In the genomic region with DNA sequence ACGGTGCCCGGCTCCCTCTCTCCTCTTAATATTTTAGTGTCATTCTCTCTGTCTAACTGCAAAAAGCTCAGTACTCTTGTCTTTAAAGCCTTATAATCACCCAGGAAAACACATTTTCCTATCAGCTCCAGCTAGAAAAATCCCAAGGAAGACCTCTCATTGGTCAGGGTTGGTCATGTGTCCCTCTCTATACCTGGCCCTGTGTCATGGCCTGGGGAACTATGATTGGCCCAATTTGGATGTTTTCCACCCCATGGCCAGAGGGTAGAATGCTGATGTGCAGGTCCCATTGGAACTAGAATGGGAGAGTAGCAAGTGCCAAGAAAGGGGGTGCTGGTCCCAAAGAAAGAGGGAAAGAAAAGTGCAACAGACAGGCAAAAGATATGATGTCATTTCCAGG, we compare ENCODE assay signal across 32 cellular contexts.
"Had no signal": no experiment of that assay in that cellular context is flagged by ENCODE, and none has a peak within 500 bp of the region (broad histone marks: within the 10 kb centered on the region; RNA-seq: fewer than 3 reads in every experiment).

No MANE protein-coding gene starts in this region.

- H3K27ac Mint-ChIP-seq: activated CD4-positive, alpha-beta memory T cell treated with anti-CD3 and anti-CD28 coated beads for 36 hours; activated CD8-positive, alpha-beta memory T cell treated with anti-CD3 and anti-CD28 coated beads, Interleukin-2, amount 10 ng/mL, durations not matched to agents 7 days and 5 days; activated CD8-positive, alpha-beta T cell treated with anti-CD3 and anti-CD28 coated beads, Interleukin-2, amount 10 ng/mL, durations not matched to agents 7 days and 5 days; activated naive CD4-positive, alpha-beta T cell treated with anti-CD3 and anti-CD28 coated beads for 36 hours; activated naive CD4-positive, alpha-beta T cell treated with anti-CD3 and anti-CD28 coated beads, Interleukin-2, amount 50 U/mL, for 24 hours; activated naive CD8-positive, alpha-beta T cell treated with anti-CD3 and anti-CD28 coated beads for 36 hours; activated naive CD8-positive, alpha-beta T cell treated with anti-CD3 and anti-CD28 coated beads, Interleukin-2, amount 50 U/mL, for 24 hours; activated T-helper 1 cell treated with anti-CD3 and anti-CD28 coated beads, Interleukin-12 subunit alpha, Interleukin-12 subunit beta, Interleukin-2, Interleukin-4 antibody, amounts not matched to agents 30 ng/mL and 10 ng/mL and 1 ng/mL, durations not matched to agents 14 hours and 24 hours and 36 hours; activated T-helper 2 cell treated with anti-CD3 and anti-CD28 coated beads, Interferon-gamma antibody, Interleukin-2, Interleukin-4, amounts not matched to agents 10 μg/mL and 5 μg/mL and 100 μg/mL, durations not matched to agents 14 hours and 24 hours and 36 hours; effector memory CD8-positive, alpha-beta T cell had no signal

- H3K36me3 Mint-ChIP-seq: activated CD4-positive, alpha-beta memory T cell treated with anti-CD3 and anti-CD28 coated beads for 36 hours; activated CD8-positive, alpha-beta memory T cell treated with anti-CD3 and anti-CD28 coated beads, Interleukin-2, amount 10 ng/mL, durations not matched to agents 7 days and 5 days; activated naive CD4-positive, alpha-beta T cell treated with anti-CD3 and anti-CD28 coated beads, Interleukin-2, amount 50 U/mL, for 24 hours; activated naive CD8-positive, alpha-beta T cell treated with anti-CD3 and anti-CD28 coated beads for 36 hours had no signal

- H3K4me1 ChIP-seq: adrenal gland, body of pancreas, esophagus muscularis mucosa, foreskin keratinocyte, gastrocnemius medialis, heart left ventricle had no signal

- H3K27ac ChIP-seq: adrenal gland, body of pancreas, esophagus muscularis mucosa, foreskin keratinocyte, gastrocnemius medialis, heart left ventricle had no signal

- H3K9me3 ChIP-seq: adrenal gland, body of pancreas, gastrocnemius medialis, heart left ventricle had no signal

- H3K27me3 ChIP-seq: adrenal gland, body of pancreas, gastrocnemius medialis had no signal

- H3K36me3 ChIP-seq: adrenal gland, esophagus muscularis mucosa, gastrocnemius medialis, heart left ventricle had no signal

- H3K4me3 ChIP-seq: adrenal gland, body of pancreas, esophagus muscularis mucosa, gastrocnemius medialis, heart left ventricle had no signal

- H3K4me1 Mint-ChIP-seq: activated CD8-positive, alpha-beta memory T cell treated with anti-CD3 and anti-CD28 coated beads, Interleukin-2, amount 10 ng/mL, durations not matched to agents 7 days and 5 days; activated naive CD4-positive, alpha-beta T cell treated with anti-CD3 and anti-CD28 coated beads, Interleukin-2, amount 50 U/mL, for 24 hours; activated naive CD8-positive, alpha-beta T cell treated with anti-CD3 and anti-CD28 coated beads for 36 hours; activated naive CD8-positive, alpha-beta T cell treated with anti-CD3 and anti-CD28 coated beads, Interleukin-2, amount 50 U/mL, for 24 hours had no signal

- DNase-seq: activated CD4-positive, alpha-beta memory T cell treated with anti-CD3 and anti-CD28 coated beads for 36 hours; activated CD4-positive, alpha-beta T cell treated with anti-CD3 and anti-CD28 coated beads for 1 hour; activated CD4-positive, alpha-beta T cell treated with anti-CD3 and anti-CD28 coated beads for 4 hours; activated CD8-positive, alpha-beta memory T cell treated with anti-CD3 and anti-CD28 coated beads, Interleukin-2, amount 10 ng/mL, durations not matched to agents 7 days and 5 days; activated CD8-positive, alpha-beta memory T cell treated with anti-CD3 and anti-CD28 coated beads, Interleukin-2, amount 50 U/mL, for 4 hours; activated CD8-positive, alpha-beta T cell treated with anti-CD3 and anti-CD28 coated beads, Interleukin-2, amount 10 ng/mL, durations not matched to agents 7 days and 5 days; activated effector memory CD4-positive, alpha-beta T cell treated with anti-CD3 and anti-CD28 coated beads, Interleukin-2, amount 50 U/mL, for 16 hours; activated naive CD4-positive, alpha-beta T cell treated with anti-CD3 and anti-CD28 coated beads for 36 hours; activated naive CD8-positive, alpha-beta T cell treated with anti-CD3 and anti-CD28 coated beads for 36 hours; activated naive CD8-positive, alpha-beta T cell treated with anti-CD3 and anti-CD28 coated beads, Interleukin-2, amount 50 U/mL, for 24 hours; activated T-cell treated with anti-CD3 and anti-CD28 coated beads, Interleukin-2, amount 50 U/mL, for 1 hour; activated T-cell treated with anti-CD3 and anti-CD28 coated beads, Interleukin-2, amount 50 U/mL, for 48 hours; adrenal gland; amygdala; aorta; body of pancreas; caudate nucleus; cortex of kidney; dermis blood vessel endothelial cell; effector CD4-positive, alpha-beta T cell; effector memory CD8-positive, alpha-beta T cell; erythroblast; foreskin keratinocyte; gastrocnemius medialis; glutamatergic neuron; heart left ventricle; T-helper 2 cell had no signal

- H3K9me3 Mint-ChIP-seq: activated naive CD4-positive, alpha-beta T cell treated with anti-CD3 and anti-CD28 coated beads for 36 hours; activated naive CD4-positive, alpha-beta T cell treated with anti-CD3 and anti-CD28 coated beads, Interleukin-2, amount 50 U/mL, for 24 hours; activated naive CD8-positive, alpha-beta T cell treated with anti-CD3 and anti-CD28 coated beads, Interleukin-2, amount 50 U/mL, for 24 hours; activated T-helper 1 cell treated with anti-CD3 and anti-CD28 coated beads, Interleukin-12 subunit alpha, Interleukin-12 subunit beta, Interleukin-2, Interleukin-4 antibody, amounts not matched to agents 30 ng/mL and 10 ng/mL and 1 ng/mL, durations not matched to agents 14 hours and 24 hours and 36 hours; activated T-helper 2 cell treated with anti-CD3 and anti-CD28 coated beads, Interferon-gamma antibody, Interleukin-2, Interleukin-4, amounts not matched to agents 10 μg/mL and 5 μg/mL and 100 μg/mL, durations not matched to agents 14 hours and 24 hours and 36 hours; effector memory CD8-positive, alpha-beta T cell had no signal

- FAIRE-seq: colon had no signal

- ATAC-seq: activated CD8-positive, alpha-beta memory T cell treated with anti-CD3 and anti-CD28 coated beads, Interleukin-2, amount 10 ng/mL, durations not matched to agents 7 days and 5 days; activated CD8-positive, alpha-beta T cell treated with anti-CD3 and anti-CD28 coated beads, Interleukin-2, amount 10 ng/mL, durations not matched to agents 7 days and 5 days; activated naive CD8-positive, alpha-beta T cell treated with anti-CD3 and anti-CD28 coated beads, Interleukin-2, amount 50 U/mL, for 24 hours; body of pancreas; effector memory CD8-positive, alpha-beta T cell; foreskin keratinocyte; gastrocnemius medialis; heart left ventricle had no signal

- H3K4me3 Mint-ChIP-seq: activated CD4-positive, alpha-beta memory T cell treated with anti-CD3 and anti-CD28 coated beads for 36 hours; activated CD8-positive, alpha-beta memory T cell treated with anti-CD3 and anti-CD28 coated beads, Interleukin-2, amount 10 ng/mL, durations not matched to agents 7 days and 5 days; activated CD8-positive, alpha-beta T cell treated with anti-CD3 and anti-CD28 coated beads, Interleukin-2, amount 10 ng/mL, durations not matched to agents 7 days and 5 days; activated naive CD4-positive, alpha-beta T cell treated with anti-CD3 and anti-CD28 coated beads for 36 hours; activated naive CD4-positive, alpha-beta T cell treated with anti-CD3 and anti-CD28 coated beads, Interleukin-2, amount 50 U/mL, for 24 hours; activated naive CD8-positive, alpha-beta T cell treated with anti-CD3 and anti-CD28 coated beads for 36 hours; activated naive CD8-positive, alpha-beta T cell treated with anti-CD3 and anti-CD28 coated beads, Interleukin-2, amount 50 U/mL, for 24 hours; activated T-helper 1 cell treated with anti-CD3 and anti-CD28 coated beads, Interleukin-12 subunit alpha, Interleukin-12 subunit beta, Interleukin-2, Interleukin-4 antibody, amounts not matched to agents 30 ng/mL and 10 ng/mL and 1 ng/mL, durations not matched to agents 14 hours and 24 hours and 36 hours; effector memory CD8-positive, alpha-beta T cell had no signal
